In genomic region chr1:172040466-172040865, GRCh38 we compare ENCODE assay signal across 17 cellular contexts.
DNase-seq lines count a peak whose midpoint lies in the region; ATAC-seq and TF ChIP-seq lines count a peak whose summit lies in the region.
"Had no signal": no experiment of that assay in that cellular context is flagged by ENCODE, and none has a peak within 500 bp of the region (broad histone marks: within the 10 kb centered on the region; RNA-seq: fewer than 3 reads in every experiment).

No MANE protein-coding gene starts in this region.

- 61% methylated on average over 4 of the region's 5 CpGs; no CpG with 5 or more reads in 1 of the 2 experiments for WGBS in IMR-90 (ENCODE audit: extremely low coverage in 2 of 2, insufficient read length in 1 of 2), 2 experiments
- 89 to 91% methylated on average over 5 of the region's 5 CpGs for WGBS in sigmoid colon, 2 donors

- DNase-seq in AG08395 (ENCODE audit: low spot score) = peak; percentile 10
- peak; percentile 58 for DNase-seq in IMR-90
- DNase-seq in astrocyte of the spinal cord (ENCODE audit: low read depth, low spot score) = peak; percentile 77
- peak; percentile 78 for DNase-seq in islet precursor cell
- no peak for DNase-seq in MV-4-11 (lab: John Stamatoyannopoulos, UW)
- no peak for DNase-seq in Right ventricle myocardium superior
- no peak for DNase-seq in sigmoid colon
- DNase-seq: activated CD4-positive, alpha-beta T cell treated with anti-CD3 and anti-CD28 coated beads, Interleukin-2, amount 50 U/mL, for 4 hours; activated gamma-delta T cell treated with Interleukin-2 at 50 U/mL for 16 hours; colonic mucosa; DMS79 treated with DMSO at 0.1 percent for 48 hours; KBM-7; left ventricle myocardium inferior; NCI-H2081; uterus had no signal

- H2AFZ ChIP-seq in IMR-90 (replicated peaks; ENCODE audit: low read length, poor library complexity) = no peak overlapping the region

- H3K23ac ChIP-seq in IMR-90 (ENCODE audit: low read depth, low read length) = peak overlapping the region; percentile 50; the same call in 1 of the 2 replicates

- TF ChIP-seq CTCF in IMR-90 (conservative IDR thresholded peaks at IDR 0.05; ENCODE audit: low read depth, low read length) (no peak), astrocyte of the spinal cord (IDR thresholded peaks at IDR 0.05; ENCODE audit: low read depth, low read length) (no peak), sigmoid colon (IDR thresholded peaks at IDR 0.05) (no peak)

- H3K14ac ChIP-seq in IMR-90 (replicated peaks; ENCODE audit: low read depth, low read length) = peak overlapping the region; percentile 14; the same call in 1 of the 2 replicates

- H4K91ac ChIP-seq in IMR-90 (ENCODE audit: insufficient read depth, low read depth, low read length) = peak overlapping the region; percentile 48; the same call in 1 of the 2 replicates

- no TSS peak for BruUV-seq in IMR-90 (replicated peaks; lab: Mats Ljungman, UMichigan)

- no peak overlapping the region for H4K5ac ChIP-seq in IMR-90 (ENCODE audit: low read depth, low read length)

- peak overlapping the region; percentile 83 for H2BK120ac ChIP-seq in IMR-90 (ENCODE audit: low read depth, low read length)

- TF ChIP-seq POLR2A in IMR-90 (IDR thresholded peaks at IDR 0.05; ENCODE audit: low read depth, low read length) (no peak), sigmoid colon (IDR thresholded peaks at IDR 0.05) (no peak)

- H4K20me1 ChIP-seq in IMR-90 (ENCODE audit: insufficient read depth, low read length) = no peaks in the 10 kb centered on the region

- H3K27me3 ChIP-seq in IMR-90 (ENCODE audit: control insufficient read depth, insufficient read depth, low read length) (no peaks in the 10 kb centered on the region), sigmoid colon (no peaks in the 10 kb centered on the region)
- H3K27me3 ChIP-seq: colonic mucosa, uterus had no signal

- no peak overlapping the region for H2BK15ac ChIP-seq in IMR-90 (ENCODE audit: low read depth, low read length)

- H3K4ac ChIP-seq in IMR-90 (ENCODE audit: low read depth, low read length) = peak overlapping the region; percentile 31; the same call in 1 of the 2 replicates

- ATAC-seq in IMR-90 (ENCODE audit: low read depth) = peak; percentile 79
- ATAC-seq in Right ventricle myocardium superior (ENCODE audit: poor library complexity) = no peak
- ATAC-seq in HG03442 (IDR thresholded peaks at IDR 0.05; ENCODE audit: unreplicated experiment) = no peak
- ATAC-seq: HCT116 had no signal

- H3K18ac ChIP-seq in IMR-90 (ENCODE audit: low read depth, low read length) = no peak overlapping the region

- H3K4me1 ChIP-seq in IMR-90 (ENCODE audit: control insufficient read depth, insufficient read depth, low read length) (peaks cover 2% of the 10 kb centered on the region), sigmoid colon (no peaks in the 10 kb centered on the region)
- H3K4me1 ChIP-seq: colonic mucosa, left ventricle myocardium inferior, uterus had no signal

- H3K9me1 ChIP-seq in IMR-90 (ENCODE audit: insufficient read depth, low read length) = peaks cover 8% of the 10 kb centered on the region; the same call in 1 of the 2 replicates

- no peak overlapping the region for H2AK9ac ChIP-seq in IMR-90 (replicated peaks; ENCODE audit: low read depth, low read length, poor library complexity)

- H3K56ac ChIP-seq in IMR-90 (ENCODE audit: extremely low read depth, insufficient read depth, low read length) = no peak overlapping the region

- H4K8ac ChIP-seq in IMR-90 (ENCODE audit: low read depth in 2 of 2, low read length in 2 of 2) = peak overlapping the region in 1 of 2 experiments; percentile 70; a peak in 1 of 4 replicates

- H3K79me1 ChIP-seq in IMR-90 (ENCODE audit: low read depth in 1 of 2, low read length in 2 of 2) = no peaks in the 10 kb centered on the region

- dilution Hi-C loops in IMR-90 (cut with HindIII; ENCODE audit: low sequenced_read_pairs, unreplicated experiment) = no loop called here

- no peak overlapping the region for H2BK5ac ChIP-seq in IMR-90 (ENCODE audit: low read depth, low read length, poor library complexity, severe bottlenecking)

- peak overlapping the region; percentile 54 for H2BK20ac ChIP-seq in IMR-90 (ENCODE audit: low read depth, low read length)

- CTCF ChIA-PET in IMR-90 (lab: Yijun Ruan, JAX) = interaction anchor here (0.7 to 1.3 kb wide), 2 partner anchors 9 to 1192 kb away, joined by 3 read pairs; no protein-coding TSS in a partner anchor

- in situ Hi-C loops in IMR-90 (cut with MboI; ENCODE audit: low sequenced_read_pairs) (no loop called here), astrocyte of the spinal cord (cut with HindIII; ENCODE audit: low sequenced_read_pairs) (no loop called here)

- H3K9ac ChIP-seq in IMR-90 (ENCODE audit: low read depth, low read length) = no peak overlapping the region

- TF ChIP-seq EP300 in sigmoid colon (IDR thresholded peaks at IDR 0.05) = no peak

- H3K36me3 ChIP-seq in IMR-90 (ENCODE audit: control insufficient read depth, insufficient read depth, low read length) (no peaks in the 10 kb centered on the region), sigmoid colon (peaks cover 0 to 8% (median 0%) of the 10 kb centered on the region in 4 donors)
- H3K36me3 ChIP-seq: colonic mucosa, uterus had no signal

- H3K9me3 ChIP-seq in IMR-90 (ENCODE audit: control insufficient read depth, insufficient read depth, low read length) (no peaks in the 10 kb centered on the region), sigmoid colon (no peaks in the 10 kb centered on the region)
- H3K9me3 ChIP-seq: colonic mucosa, left ventricle myocardium inferior, uterus had no signal

- TF ChIP-seq RAD21 in IMR-90 (IDR thresholded peaks at IDR 0.05; ENCODE audit: low read length) = no peak

- POLR2A ChIA-PET in IMR-90 (lab: Charles Lee; ENCODE audit: unreplicated experiment) = no interaction called here

- H3K4me3 ChIP-seq in IMR-90 (ENCODE audit: insufficient read depth, low read depth, low read length) = no peak overlapping the region
- no peak overlapping the region for H3K4me3 ChIP-seq in astrocyte of the spinal cord (ENCODE audit: low read depth, low read length)
- H3K4me3 ChIP-seq in sigmoid colon = no peak overlapping the region
- H3K4me3 ChIP-seq: colonic mucosa, left ventricle myocardium inferior, uterus had no signal

- peak overlapping the region; percentile 10 for H3K4me2 ChIP-seq in IMR-90 (ENCODE audit: low read depth, low read length)

- no peak overlapping the region for H2AK5ac ChIP-seq in IMR-90 (ENCODE audit: low read depth, low read length)

- intact Hi-C loops in IMR-90 (cut with micrococcal nuclease) (loop anchor here (5.0 kb wide), 3 partner anchors 97 to 402 kb away; partner anchors contain the start of gene PIGC), Right ventricle myocardium superior (cut with DNase I) (no loop called here), sigmoid colon (cut with DNase I) (loop anchor here (5.0 kb wide), 2 partner anchors 97 to 402 kb away; partner anchors contain the start of gene PIGC)

- H3K27ac ChIP-seq in IMR-90 (ENCODE audit: insufficient read depth, low read length) (no peak overlapping the region), sigmoid colon (no peak overlapping the region)
- H3K27ac ChIP-seq: colonic mucosa, left ventricle myocardium inferior, uterus had no signal

TF ChIP-seq in IMR-90, 13 proteins besides CTCF, POLR2A, EP300 and RAD21:
- TF ChIP-seq SMC3 (IDR thresholded peaks at IDR 0.05; ENCODE audit: low read depth, low read length) (no peak), NFE2L2 (IDR thresholded peaks at IDR 0.05; ENCODE audit: low read depth, low read length) (no peak), MXI1 (IDR thresholded peaks at IDR 0.05; ENCODE audit: borderline replicate concordance, low read depth, low read length) (no peak), CHD1 (IDR thresholded peaks at IDR 0.05; ENCODE audit: low read depth, low read length) (no peak), RCOR1 (IDR thresholded peaks at IDR 0.05; ENCODE audit: insufficient replicate concordance, low read length) (no peak), BHLHE40 (IDR thresholded peaks at IDR 0.05; ENCODE audit: low read depth, low read length) (no peak), MAFK (IDR thresholded peaks at IDR 0.05; ENCODE audit: low read depth, low read length) (no peak), RFX5 (IDR thresholded peaks at IDR 0.05; ENCODE audit: low read depth, low read length) (no peak), CEBPB (IDR thresholded peaks at IDR 0.05; ENCODE audit: low read depth, low read length) (no peak), USF2 (IDR thresholded peaks at IDR 0.05; ENCODE audit: low read depth, low read length) (no peak), MAZ (IDR thresholded peaks at IDR 0.05; ENCODE audit: borderline replicate concordance, low read depth, low read length) (no peak), FOS (IDR thresholded peaks at IDR 0.05; ENCODE audit: low read depth, low read length) (no peak)
- TF ChIP-seq, protein P1, sequence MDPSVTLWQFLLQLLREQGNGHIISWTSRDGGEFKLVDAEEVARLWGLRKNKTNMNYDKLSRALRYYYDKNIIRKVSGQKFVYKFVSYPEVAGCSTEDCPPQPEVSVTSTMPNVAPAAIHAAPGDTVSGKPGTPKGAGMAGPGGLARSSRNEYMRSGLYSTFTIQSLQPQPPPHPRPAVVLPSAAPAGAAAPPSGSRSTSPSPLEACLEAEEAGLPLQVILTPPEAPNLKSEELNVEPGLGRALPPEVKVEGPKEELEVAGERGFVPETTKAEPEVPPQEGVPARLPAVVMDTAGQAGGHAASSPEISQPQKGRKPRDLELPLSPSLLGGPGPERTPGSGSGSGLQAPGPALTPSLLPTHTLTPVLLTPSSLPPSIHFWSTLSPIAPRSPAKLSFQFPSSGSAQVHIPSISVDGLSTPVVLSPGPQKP (IDR thresholded peaks at IDR 0.05; ENCODE audit: borderline replicate concordance, low read depth, low read length) = no peak

Comparison
In these comparisons a context has a peak if more than half of its experiments do, and no peak if none do; other contexts are left out.
1. DNase-seq: peak in AG08395 (single experiment), IMR-90 (single experiment), astrocyte of the spinal cord (single experiment) and islet precursor cell (single experiment); none in MV-4-11 (single experiment), Right ventricle myocardium superior (single experiment) and sigmoid colon (single experiment).